ENCODE assay signal across 8 cellular contexts in genomic region chr5:93579561-93580386, GRCh38. TPM values are rescaled to one million over a fixed set of nuclear protein-coding genes. Genes with fewer than 3 reads are reported as not detected.
DNase-seq lines count a peak whose midpoint lies in the region; ATAC-seq and TF ChIP-seq lines count a peak whose summit lies in the region.

No MANE protein-coding gene starts in this region.

- no peak overlapping the region for H3K27ac Mint-ChIP-seq in activated B cell treated with CpG ODN at 0.5 μM for 24 hours

- H3K27ac ChIP-seq in ACC112 (ENCODE audit: low read depth, low read length) (peak overlapping the region; percentile 77), GM23248 (peak overlapping the region; percentile 41), ovary (peak overlapping the region; percentile 89 to 95)

- H3K4me1 Mint-ChIP-seq in activated B cell treated with CpG ODN at 0.5 μM for 24 hours = peaks cover 23% of the 10 kb centered on the region

- peaks cover 41% of the 10 kb centered on the region for H3K4me1 ChIP-seq in ACC112 (ENCODE audit: control insufficient read depth, insufficient read depth, low read length, unreplicated experiment)
- H3K4me1 ChIP-seq in GM23248 (ENCODE audit: insufficient read depth) = 0 out of 2 replicates have a peak, but pooled peaks cover 5% of the 10 kb centered on the region
- H3K4me1 ChIP-seq in ovary (ENCODE audit: insufficient read depth) = peaks cover 1% of the 10 kb centered on the region

- DNase-seq in GM23248 (peak; percentile 77), activated B cell treated with CpG ODN at 0.5 μM for 24 hours (no peak), foreskin fibroblast (peak in 1 of 2 donors; percentile 76), ovary (peak; percentile 61 to 76 (median 72)), mesenteric fat pad (ENCODE audit: low spot score) (no peak), SIG-M5 (lab: John Stamatoyannopoulos, UW) (no peak)
- DNase-seq in stimulated activated CD4-positive, alpha-beta T cell treated with anti-CD3 and anti-CD28 coated beads, Interleukin-4, amount 100 ng/mL, for 1 hour = no peak

- H3K36me3 ChIP-seq in ACC112 (ENCODE audit: insufficient read depth, low read length) (no peaks in the 10 kb centered on the region), GM23248 (ENCODE audit: low read depth) (no peaks in the 10 kb centered on the region), ovary (no peaks in the 10 kb centered on the region)

- peak overlapping the region; percentile 14 for H2AFZ ChIP-seq in ACC112 (ENCODE audit: low read length, unreplicated experiment)
- H2AFZ ChIP-seq in GM23248 = peak overlapping the region; percentile 88

- POLR2A ChIA-PET in activated B cell treated with CpG ODN at 0.5 μM for 24 hours (lab: Charles Lee) = no interaction called here

- TF ChIP-seq POLR2A in ovary (IDR thresholded peaks at IDR 0.05) = no peak

- H3K9me3 ChIP-seq in GM23248 (ENCODE audit: low read depth) (no peaks in the 10 kb centered on the region), ovary (no peaks in the 10 kb centered on the region)

- no peaks in the 10 kb centered on the region for H3K27me3 ChIP-seq in ACC112 (ENCODE audit: insufficient read depth, low read length)
- H3K27me3 ChIP-seq in GM23248 (replicated peaks; ENCODE audit: insufficient read depth) = no peaks in the 10 kb centered on the region
- no peaks in the 10 kb centered on the region for H3K27me3 ChIP-seq in ovary

- peaks cover 17% of the 10 kb centered on the region for H3F3A ChIP-seq in GM23248 (ENCODE audit: insufficient read depth)

- intact Hi-C loops in activated B cell treated with CpG ODN at 0.5 μM for 24 hours (cut with micrococcal nuclease) = loop anchor here (1.0 to 10.0 kb wide), 5 partner anchors 7 to 1275 kb away; no protein-coding TSS in a partner anchor
- intact Hi-C loops in ovary (cut with DNase I) = loop anchor here (2.0 to 10.0 kb wide), 6 partner anchors 47 to 665 kb away; no protein-coding TSS in a partner anchor

- H3K9ac ChIP-seq in GM23248 = peak overlapping the region; percentile 84

- 4 to 5% methylated on average over 50 to 56 of the region's 80 CpGs for WGBS in GM23248 (ENCODE audit: low coverage in 1 of 2, low lambda C conversion rate in 2 of 2, missing lambda C conversion rate in 2 of 2), 2 experiments
- WGBS in ovary, 3 donors = 0 to 2% (median 1%) methylated on average over 54 to 80 of the region's 80 CpGs

- CTCF ChIA-PET in activated B cell treated with CpG ODN at 0.5 μM for 24 hours (lab: Charles Lee) = no interaction called here

- no peaks in the 10 kb centered on the region for H3K36me3 Mint-ChIP-seq in activated B cell treated with CpG ODN at 0.5 μM for 24 hours (ENCODE audit: low read depth)

- peak overlapping the region; percentile 82 for H3K4me2 ChIP-seq in GM23248 (ENCODE audit: unreplicated experiment)

- peak overlapping the region; percentile 84 for H3K4me3 ChIP-seq in ACC112 (ENCODE audit: low read depth, low read length)
- H3K4me3 ChIP-seq in GM23248 = peak overlapping the region; percentile 98
- H3K4me3 ChIP-seq in foreskin fibroblast (ENCODE audit: low read depth in 1 of 2, low read length in 2 of 2) = peak overlapping the region; percentile 77 to 80
- H3K4me3 ChIP-seq in ovary = peak overlapping the region; percentile 87

- no peaks in the 10 kb centered on the region for H3K9me3 Mint-ChIP-seq in activated B cell treated with CpG ODN at 0.5 μM for 24 hours

- H3K27me3 Mint-ChIP-seq in activated B cell treated with CpG ODN at 0.5 μM for 24 hours = peaks cover 45% of the 10 kb centered on the region

- in situ Hi-C loops in GM23248 (cut with MboI) = loop anchor here (10.0 to 25.0 kb wide), 2 partner anchors 335 to 1267 kb away; no protein-coding TSS in a partner anchor

- no peak for TF ChIP-seq CTCF in activated B cell treated with CpG ODN at 0.5 μM for 24 hours (IDR thresholded peaks at IDR 0.05)
- no peak for TF ChIP-seq CTCF in foreskin fibroblast (IDR thresholded peaks at IDR 0.05; ENCODE audit: low read depth, low read length)
- no peak for TF ChIP-seq CTCF in ovary (IDR thresholded peaks at IDR 0.05)

- peaks cover 73% of the 10 kb centered on the region for H3K79me2 ChIP-seq in ACC112 (ENCODE audit: control insufficient read depth, insufficient read depth, low read length, unreplicated experiment)
- H3K79me2 ChIP-seq in GM23248 (ENCODE audit: insufficient read depth) = peaks cover 68% of the 10 kb centered on the region

- H3K4me3 Mint-ChIP-seq in activated B cell treated with CpG ODN at 0.5 μM for 24 hours = peak overlapping the region; percentile 80

- no peaks in the 10 kb centered on the region for H4K20me1 ChIP-seq in GM23248 (ENCODE audit: insufficient read depth)

- no peak for TF ChIP-seq EP300 in ovary (IDR thresholded peaks at IDR 0.05)

- H3K9me2 ChIP-seq in GM23248 (ENCODE audit: insufficient read depth) = no peaks in the 10 kb centered on the region

- ATAC-seq in activated B cell treated with CpG ODN at 0.5 μM for 24 hours (ENCODE audit: low read depth) = peak; percentile 29

RNA-seq across cellular contexts. Expression of gene NR2F1-AS1, which starts 1.2 kb away (rescaled TPM):
- total RNA-seq in GM23248 (2014; rRNA removed; shearing (Covaris generic)) = 8.3 and 13.4 TPM in 2 replicates
- 33.7 and 36.0 TPM in 2 replicates for polyA plus RNA-seq in GM23248 (2016; fragmentation: Nextera tagmentation; extraction: Ambion mirVana)
- total RNA-seq in activated B cell treated with CpG ODN at 0.5 μM for 24 hours = 0.15 TPM in 1 of 2 replicates, not detected in the other
- 10 to 100 TPM; 22.4 to 45.7 (median 26.5) TPM for total RNA-seq in ovary
- 10 to 100 TPM; 20.7 to 25.0 TPM for polyA plus RNA-seq in ovary
- 23.2 TPM for total RNA-seq in mesenteric fat pad

RNA-seq across cellular contexts. Expression of gene NR2F1, which starts 3.2 kb away (rescaled TPM):
- 14.3 and 17.1 TPM in 2 replicates for total RNA-seq in GM23248 (2014; rRNA removed; shearing (Covaris generic))
- polyA plus RNA-seq in GM23248 (2016; fragmentation: Nextera tagmentation; extraction: Ambion mirVana) = 4.5 and 5.6 TPM in 2 replicates
- not detected in 2 replicates for total RNA-seq in activated B cell treated with CpG ODN at 0.5 μM for 24 hours
- total RNA-seq in ovary = 100 to 1,000 TPM in 2 of 7 donors, 10 to 100 TPM in 5; 51.6 to 179 (median 71.5) TPM
- polyA plus RNA-seq in ovary = 10 to 100 TPM; 47.6 to 96.5 TPM
- total RNA-seq in mesenteric fat pad = 71.5 TPM

Comparison
In these comparisons a context has a peak if more than half of its experiments do, and no peak if none do; other contexts are left out.
1. H3K27ac ChIP-seq: peak in every context shown above with its lines; median percentile 92 in ovary; 77 in ACC112; 41 in GM23248.
2. DNase-seq: peak in GM23248 (single experiment) and ovary (5 of 5); none in activated B cell treated with CpG ODN at 0.5 μM for 24 hours (single experiment), mesenteric fat pad (single experiment), stimulated activated CD4-positive, alpha-beta T cell treated with anti-CD3 and anti-CD28 coated beads, Interleukin-4, amount 100 ng/mL, for 1 hour (single experiment) and SIG-M5 (single experiment).
3. RNA of gene NR2F1, which starts 3.2 kb away (total RNA-seq): 51.6 to 179 TPM in ovary, 71.5 TPM in mesenteric fat pad (single experiment) and 14.3 to 17.1 TPM in GM23248; not detected in activated B cell treated with CpG ODN at 0.5 μM for 24 hours; every median in the first group is over 10 times any median in the second.
4. Peak in every context shown above with its lines, with median percentiles within 50 percentile points of each other: H3K4me3 ChIP-seq.